Comparison of ENCODE assay signal across 8 cellular contexts in genomic region chr15:74901612-74902063, GRCh38. TPM values are rescaled to one million over a fixed set of nuclear protein-coding genes. Genes with fewer than 3 reads are reported as not detected.
DNase-seq lines count a peak whose midpoint lies in the region; ATAC-seq and TF ChIP-seq lines count a peak whose summit lies in the region.

No MANE protein-coding gene starts in this region.

- peak overlapping the region in 2 of 4 donors; percentile 60 to 83 for H3K4me3 Mint-ChIP-seq in CD4-positive, CD25-positive, alpha-beta regulatory T cell

- H3K27me3 Mint-ChIP-seq in CD4-positive, CD25-positive, alpha-beta regulatory T cell, result no peaks in the 10 kb centered on the region

- no peaks in the 10 kb centered on the region for H3K27me3 ChIP-seq in CD4-positive, CD25-positive, alpha-beta regulatory T cell (ENCODE audit: control insufficient read depth, insufficient read depth, low read length)
- H3K27me3 ChIP-seq in RWPE2 (ENCODE audit: insufficient read depth, poor library complexity, severe bottlenecking), result no peaks in the 10 kb centered on the region
- no peaks in the 10 kb centered on the region for H3K27me3 ChIP-seq in prostate gland (replicated peaks; ENCODE audit: insufficient read depth)

- TF ChIP-seq CTCF in HEK293 (tag by site-specific recombination; IDR thresholded peaks at IDR 0.05), result peak; percentile 75
- TF ChIP-seq CTCF in RWPE2 (IDR thresholded peaks at IDR 0.05; ENCODE audit: poor library complexity, severe bottlenecking), result peak; percentile 100
- peak; percentile 83 to 89 (median 87) for TF ChIP-seq CTCF in prostate gland (IDR thresholded peaks at IDR 0.05)

- DNase-seq in CD4-positive, CD25-positive, alpha-beta regulatory T cell, result peak; percentile 53 to 77 (median 74)
- no peak for DNase-seq in RWPE2 (ENCODE audit: low spot score)
- DNase-seq in activated T-helper 1 cell treated with anti-CD3 and anti-CD28 coated beads, Interleukin-2, amount 50 U/mL, for 16 hours (ENCODE audit: low read depth in 1 of 2, low spot score in 1 of 2), result peak; percentile 24 to 32
- peak; percentile 40 for DNase-seq in foreskin melanocyte
- DNase-seq in prostate gland (ENCODE audit: low spot score), result peak; percentile 63
- no peak for DNase-seq in occipital lobe (lab: John Stamatoyannopoulos, UW)
- DNase-seq in NCI-H2107 treated with DMSO at 0.1 percent for 48 hours (lab: John Stamatoyannopoulos, UW; ENCODE audit: unreplicated experiment), result no peak

- peaks cover 28% of the 10 kb centered on the region for H3K36me3 Mint-ChIP-seq in CD4-positive, CD25-positive, alpha-beta regulatory T cell

- H3K4me3 ChIP-seq in CD4-positive, CD25-positive, alpha-beta regulatory T cell (ENCODE audit: low read depth, low read length), result peak overlapping the region; percentile 13
- H3K4me3 ChIP-seq in HEK293 (ENCODE audit: low read depth, low read length) (no peak overlapping the region), RWPE2 (ENCODE audit: severe bottlenecking) (no peak overlapping the region), prostate gland (no peak overlapping the region)

- H3K4me1 ChIP-seq in CD4-positive, CD25-positive, alpha-beta regulatory T cell (ENCODE audit: control insufficient read depth, insufficient read depth, low read length, poor library complexity, severe bottlenecking), result peaks cover 30% of the 10 kb centered on the region
- H3K4me1 ChIP-seq in HEK293 (ENCODE audit: control insufficient read depth, insufficient read depth, low read length) (no peaks in the 10 kb centered on the region), RWPE2 (ENCODE audit: insufficient read depth, poor library complexity, severe bottlenecking) (no peaks in the 10 kb centered on the region), prostate gland (replicated peaks) (peaks cover 5% of the 10 kb centered on the region)

- no peak for TF ChIP-seq POLR2A in prostate gland (IDR thresholded peaks at IDR 0.05)

- H3K27ac Mint-ChIP-seq in CD4-positive, CD25-positive, alpha-beta regulatory T cell, result peak overlapping the region; percentile 55 to 86 (median 84)

- peaks cover 17 to 63% (median 29%) of the 10 kb centered on the region in 4 donors for H3K4me1 Mint-ChIP-seq in CD4-positive, CD25-positive, alpha-beta regulatory T cell

- intact Hi-C loops in prostate gland (cut with DNase I), result no loop called here

- H3K27ac ChIP-seq in CD4-positive, CD25-positive, alpha-beta regulatory T cell (ENCODE audit: insufficient read depth, low read length, poor library complexity, severe bottlenecking), result peak overlapping the region; percentile 44
- H3K27ac ChIP-seq in HEK293 (ENCODE audit: extremely low read depth, low read depth, low read length) (peak overlapping the region; percentile 22; the same call in 1 of the 2 replicates), RWPE2 (ENCODE audit: poor library complexity, severe bottlenecking) (no peak overlapping the region), prostate gland (peak overlapping the region; percentile 33 to 53)

- POLR2A ChIA-PET in HEK293 (lab: Yijun Ruan, JAX), result interaction anchor here (0.5 to 2.2 kb wide), 16 partner anchors 9 to 549 kb away, joined by 3 to 12 read pairs (median 4); partner anchors contain the start of genes COX5A, MPI and ULK3

- CTCF ChIA-PET in HEK293 (lab: Yijun Ruan, JAX), result interaction anchor here (0.6 to 8.7 kb wide), 61 partner anchors 9 to 666 kb away, joined by 3 to 84 read pairs (median 5); partner anchors contain the start of genes C15orf39, COX5A, CSK and CYP1A1

- H3K9me3 ChIP-seq in CD4-positive, CD25-positive, alpha-beta regulatory T cell (ENCODE audit: control insufficient read depth in 2 of 2, low read length in 2 of 2), result no peaks in the 10 kb centered on the region
- H3K9me3 ChIP-seq in HEK293 (ENCODE audit: control insufficient read depth, insufficient read depth, low read depth, low read length), result no peaks in the 10 kb centered on the region
- H3K9me3 ChIP-seq in RWPE2 (ENCODE audit: severe bottlenecking), result no peaks in the 10 kb centered on the region
- no peaks in the 10 kb centered on the region for H3K9me3 ChIP-seq in prostate gland

- peaks cover 53% of the 10 kb centered on the region for H3K36me3 ChIP-seq in CD4-positive, CD25-positive, alpha-beta regulatory T cell (ENCODE audit: control insufficient read depth, insufficient read depth, low read length)
- peaks cover 35 to 78% of the 10 kb centered on the region in 2 experiments for H3K36me3 ChIP-seq in HEK293 (ENCODE audit: control insufficient read depth in 2 of 2, insufficient read depth in 1 of 2, low read length in 2 of 2)
- peaks cover 71% of the 10 kb centered on the region for H3K36me3 ChIP-seq in RWPE2 (ENCODE audit: low read depth)
- peaks cover 0 to 3% of the 10 kb centered on the region in 2 donors for H3K36me3 ChIP-seq in prostate gland

- WGBS in prostate gland, result 7% methylated on average over 5 of the region's 5 CpGs

- ATAC-seq in CD4-positive, CD25-positive, alpha-beta regulatory T cell (ENCODE audit: low read depth in 2 of 2), result peak; percentile 57 to 63
- ATAC-seq in RWPE2 (ENCODE audit: low read depth), result peak; percentile 26; the same call in 2 of the 3 replicates

- H3K9me3 Mint-ChIP-seq in CD4-positive, CD25-positive, alpha-beta regulatory T cell, result no peaks in the 10 kb centered on the region

TF ChIP-seq in HEK293, 187 proteins besides CTCF, POLR2A, EP300 and RAD21 (continues in another document):
- no peak for TF ChIP-seq ZNF521 (tag by site-specific recombination; IDR thresholded peaks at IDR 0.05)
- no peak for TF ChIP-seq ZNF16 (tag by site-specific recombination; IDR thresholded peaks at IDR 0.05; ENCODE audit: low read depth)
- TF ChIP-seq ZNF223 (tag by site-specific recombination; IDR thresholded peaks at IDR 0.05), result no peak
- TF ChIP-seq ZNF560 (tag by site-specific recombination; IDR thresholded peaks at IDR 0.05; ENCODE audit: borderline replicate concordance), result no peak
- no peak for TF ChIP-seq ZNF664 (tag by site-specific recombination; IDR thresholded peaks at IDR 0.05)
- no peak for TF ChIP-seq ZBTB11 (tag by site-specific recombination; conservative IDR thresholded peaks at IDR 0.05; ENCODE audit: low read depth)

RNA-seq across cellular contexts. Expression of gene FAM219B, which starts 5.0 kb away (rescaled TPM):
- 79.7 TPM for total RNA-seq in CD4-positive, CD25-positive, alpha-beta regulatory T cell
- polyA plus RNA-seq in CD4-positive, CD25-positive, alpha-beta regulatory T cell, result 10 to 100 TPM; 22.0 to 26.9 (median 24.8) TPM
- total RNA-seq in prostate gland, result 10 to 100 TPM; 66.0 to 71.1 TPM
- 64.6 TPM for total RNA-seq in occipital lobe

RNA-seq across cellular contexts. Expression of gene MPI, which starts 11.8 kb away (rescaled TPM):
- total RNA-seq in CD4-positive, CD25-positive, alpha-beta regulatory T cell, result 49.6 TPM
- polyA plus RNA-seq in CD4-positive, CD25-positive, alpha-beta regulatory T cell, result 100 to 1,000 TPM in 2 of 4 donors, 10 to 100 TPM in 2; 77.2 to 108 (median 100.0) TPM
- total RNA-seq in prostate gland (10 to 100 TPM; 48.5 to 91.4 TPM), occipital lobe (37.9 TPM)

RNA-seq across cellular contexts. Expression of gene SCAMP2, which starts 28.5 kb away (rescaled TPM):
- total RNA-seq in CD4-positive, CD25-positive, alpha-beta regulatory T cell, result 107 TPM
- 100 to 1,000 TPM; 145 to 194 (median 159) TPM for polyA plus RNA-seq in CD4-positive, CD25-positive, alpha-beta regulatory T cell
- total RNA-seq in prostate gland (100 to 1,000 TPM; 101 to 103 TPM), occipital lobe (8.0 TPM)

RNA-seq across cellular contexts. Expression of gene COX5A, which starts 36.2 kb away (rescaled TPM):
- 91.8 TPM for total RNA-seq in CD4-positive, CD25-positive, alpha-beta regulatory T cell
- polyA plus RNA-seq in CD4-positive, CD25-positive, alpha-beta regulatory T cell, result 100 to 1,000 TPM; 383 to 512 (median 449) TPM
- total RNA-seq in prostate gland (100 to 1,000 TPM in 1 of 2 donors, 10 to 100 TPM in 1; 93.3 to 171 TPM), occipital lobe (43.8 TPM)

RNA-seq across cellular contexts. Expression of gene RPP25, which starts 54.9 kb away (rescaled TPM):
- total RNA-seq in CD4-positive, CD25-positive, alpha-beta regulatory T cell, result 0.54 TPM
- polyA plus RNA-seq in CD4-positive, CD25-positive, alpha-beta regulatory T cell, result 1 to 10 TPM; 1.6 to 4.6 (median 2.8) TPM
- total RNA-seq in prostate gland (10 to 100 TPM in 1 of 2 donors, 1 to 10 TPM in 1; 3.8 to 17.6 TPM), occipital lobe (6.4 TPM)

Comparison
In these comparisons a context has a peak if more than half of its experiments do, and no peak if none do; other contexts are left out.
1. DNase-seq: peak in CD4-positive, CD25-positive, alpha-beta regulatory T cell (3 of 3), activated T-helper 1 cell treated with anti-CD3 and anti-CD28 coated beads, Interleukin-2, amount 50 U/mL, for 16 hours (2 of 2), foreskin melanocyte (single experiment) and prostate gland (single experiment); none in RWPE2 (single experiment), occipital lobe (single experiment) and NCI-H2107 treated with DMSO at 0.1 percent for 48 hours (single experiment).
2. RNA of gene SCAMP2, which starts 28.5 kb away (total RNA-seq): 107 TPM in CD4-positive, CD25-positive, alpha-beta regulatory T cell (single experiment) and 101 to 103 TPM in prostate gland; 8.0 TPM in occipital lobe (single experiment); every median in the first group is over 10 times any median in the second.
3. Peak in every context shown above with its lines, with median percentiles within 50 percentile points of each other: CTCF ChIP-seq.